Comparison of ENCODE assay signal across 10 cellular contexts in genomic region chr6:152129606-152130249, GRCh38.
DNase-seq lines count a peak whose midpoint lies in the region; ATAC-seq and TF ChIP-seq lines count a peak whose summit lies in the region.
"Had no signal": no experiment of that assay in that cellular context is flagged by ENCODE, and none has a peak within 500 bp of the region (broad histone marks: within the 10 kb centered on the region; RNA-seq: fewer than 3 reads in every experiment).

No MANE protein-coding gene starts in this region.

- no peaks in the 10 kb centered on the region for H3K27me3 Mint-ChIP-seq in brain

- ATAC-seq in sciatic nerve: peak; percentile 93

- peak; percentile 23 for DNase-seq in ELF-1 (ENCODE audit: low read depth, low spot score)
- peak; percentile 81 for DNase-seq in islet precursor cell
- no peak for DNase-seq in sciatic nerve (ENCODE audit: low spot score)
- no peak for DNase-seq in NCI-H748 (lab: John Stamatoyannopoulos, UW; ENCODE audit: unreplicated experiment)
- DNase-seq in RKO (ENCODE audit: low spot score): no peak
- no peak for DNase-seq in DMS53 (lab: John Stamatoyannopoulos, UW)
- DNase-seq in GF-D8 (lab: John Stamatoyannopoulos, UW): no peak
- DNase-seq: activated T-cell treated with anti-CD3 and anti-CD28 coated beads, Interleukin-2, amount 50 U/mL, for 48 hours; NCI-H1694 had no signal

- peaks cover 61% of the 10 kb centered on the region for H3K36me3 Mint-ChIP-seq in brain

- no peak for TF ChIP-seq CTCF in brain (conservative IDR thresholded peaks at IDR 0.05)

- H3K27ac Mint-ChIP-seq in brain: peak overlapping the region in 3 of 5 experiments; percentile 48 to 71 (median 53)

- H3K4me1 Mint-ChIP-seq in brain: peaks cover 19% of the 10 kb centered on the region

- intact Hi-C loops in sciatic nerve (cut with DNase I): no loop called here

- H3K9me3 Mint-ChIP-seq in brain: no peaks in the 10 kb centered on the region

- no peak overlapping the region for H3K4me3 Mint-ChIP-seq in brain

Comparison
In these comparisons a context has a peak if more than half of its experiments do, and no peak if none do; other contexts are left out.
1. DNase-seq: peak in ELF-1 (single experiment) and islet precursor cell (single experiment); none in sciatic nerve (single experiment), NCI-H748 (single experiment), RKO (single experiment), DMS53 (single experiment) and GF-D8 (single experiment).